In genomic region chr9:136447173-136447778, GRCh38 we compare ENCODE assay signal across 17 cellular contexts. TPM values are rescaled to one million over a fixed set of nuclear protein-coding genes. Genes with fewer than 3 reads are reported as not detected.
A peak's percentile ranks its signal among the peaks of the same experiment; 100 is the strongest.
DNase-seq lines count a peak whose midpoint lies in the region; ATAC-seq and TF ChIP-seq lines count a peak whose summit lies in the region.
"Had no signal": no experiment of that assay in that cellular context is flagged by ENCODE, and none has a peak within 500 bp of the region (broad histone marks: within the 10 kb centered on the region; RNA-seq: fewer than 3 reads in every experiment).

No MANE protein-coding gene starts in this region.

- H3K79me2 ChIP-seq in mammary epithelial cell (ENCODE audit: insufficient read depth, low read length) = no peaks in the 10 kb centered on the region

- H3K4me3 Mint-ChIP-seq in T-helper 17 cell = no peak overlapping the region
- H3K4me3 Mint-ChIP-seq in endodermal cell = no peak overlapping the region
- H3K4me3 Mint-ChIP-seq in stimulated activated naive B cell treated with anti-CD40 and anti-IgM and Interleukin-4, amounts not matched to agents 10 μg/mL and 1 μg/mL and 100 μg/mL, for 72 hours = no peak overlapping the region

- H3K27ac ChIP-seq in mammary epithelial cell (ENCODE audit: insufficient read depth, low read depth, low read length) = no peak overlapping the region
- H3K27ac ChIP-seq in breast epithelium = no peak overlapping the region
- no peak overlapping the region for H3K27ac ChIP-seq in endodermal cell (ENCODE audit: low read depth, low read length)
- H3K27ac ChIP-seq: SJCRH30 had no signal

- H3K27me3 ChIP-seq in mammary epithelial cell (ENCODE audit: insufficient read depth, low read length) (no peaks in the 10 kb centered on the region), breast epithelium (no peaks in the 10 kb centered on the region), endodermal cell (ENCODE audit: control insufficient read depth, insufficient read depth, low read length, poor library complexity, severe bottlenecking) (no peaks in the 10 kb centered on the region)
- H3K27me3 ChIP-seq: SJCRH30 had no signal

- BruUV-seq in mammary epithelial cell (replicated peaks; lab: Mats Ljungman, UMichigan) = TSS peak; percentile 37

- H3K27me3 Mint-ChIP-seq in T-helper 17 cell = no peaks in the 10 kb centered on the region
- H3K27me3 Mint-ChIP-seq in endodermal cell (ENCODE audit: insufficient read depth) = no peaks in the 10 kb centered on the region
- H3K27me3 Mint-ChIP-seq in stimulated activated naive B cell treated with anti-CD40 and anti-IgM and Interleukin-4, amounts not matched to agents 10 μg/mL and 1 μg/mL and 100 μg/mL, for 72 hours = no peaks in the 10 kb centered on the region

- H3K9me3 ChIP-seq in mammary epithelial cell (replicated peaks; ENCODE audit: insufficient read depth, low read length) (no peaks in the 10 kb centered on the region), breast epithelium (no peaks in the 10 kb centered on the region), T-helper 17 cell (ENCODE audit: control insufficient read depth, low read length, poor library complexity, severe bottlenecking) (no peaks in the 10 kb centered on the region), endodermal cell (ENCODE audit: control insufficient read depth, low read length) (no peaks in the 10 kb centered on the region)
- H3K9me3 ChIP-seq: SJCRH30 had no signal

- no peaks in the 10 kb centered on the region for H3K9me3 Mint-ChIP-seq in endodermal cell
- no peaks in the 10 kb centered on the region for H3K9me3 Mint-ChIP-seq in stimulated activated naive B cell treated with anti-CD40 and anti-IgM and Interleukin-4, amounts not matched to agents 10 μg/mL and 1 μg/mL and 100 μg/mL, for 72 hours

- no peak overlapping the region for H3K9ac ChIP-seq in mammary epithelial cell (ENCODE audit: insufficient read depth, low read length)
- H3K9ac ChIP-seq in endodermal cell (ENCODE audit: extremely low read depth, low read length, poor library complexity, severe bottlenecking) = no peak overlapping the region

- H3K4me3 ChIP-seq in mammary epithelial cell (replicated peaks in 1 of 3; ENCODE audit: insufficient read depth in 1 of 3, low read depth in 2 of 3, low read length in 3 of 3) = no peak overlapping the region
- no peak overlapping the region for H3K4me3 ChIP-seq in breast epithelium
- H3K4me3 ChIP-seq in endodermal cell (ENCODE audit: low read length) = no peak overlapping the region
- H3K4me3 ChIP-seq: SJCRH30 had no signal

- in situ Hi-C loops in mammary epithelial cell (cut with MboI; ENCODE audit: low sequenced_read_pairs in 2 of 2) = no loop called here

- no peak overlapping the region for H2AFZ ChIP-seq in mammary epithelial cell (ENCODE audit: low read depth, low read length)

- dilution Hi-C loops in mammary epithelial cell (cut with HindIII; ENCODE audit: low sequenced_read_pairs) = loop anchor here (5.0 kb wide), 3 partner anchors 40 to 195 kb away; no protein-coding TSS in a partner anchor

- DNase-seq in mammary epithelial cell (no peak), breast epithelium (ENCODE audit: low spot score in 2 of 2) (no peak), T-helper 17 cell (no peak), endodermal cell (no peak), NCI-H1417 (lab: John Stamatoyannopoulos, UW) (no peak)
- DNase-seq in stimulated activated naive B cell treated with anti-CD40 and anti-IgM and Interleukin-4, amounts not matched to agents 10 μg/mL and 1 μg/mL and 100 μg/mL, for 72 hours = no peak
- DNase-seq: DMS79, KG1, NCI-H1092 treated with DMSO at 0.1 percent for 48 hours, NCI-H146, NCI-H2029, NCI-H226, NCI-H510A treated with DMSO at 0.1 percent for 48 hours, NCI-H748 treated with DMSO at 0.1 percent for 48 hours, SJCRH30 had no signal

- ATAC-seq in T-helper 17 cell = no peak
- ATAC-seq in stimulated activated naive B cell treated with anti-CD40 and anti-IgM and Interleukin-4, amounts not matched to agents 10 μg/mL and 1 μg/mL and 100 μg/mL, for 72 hours (replicated peaks) = no peak
- no peak for ATAC-seq in HG02970 (IDR thresholded peaks at IDR 0.05; ENCODE audit: low FRiP score, unreplicated experiment)
- ATAC-seq in HG03280 (IDR thresholded peaks at IDR 0.05; ENCODE audit: unreplicated experiment) = no peak

- H3K4me1 ChIP-seq in mammary epithelial cell (ENCODE audit: insufficient read depth, low read length) (no peaks in the 10 kb centered on the region), breast epithelium (no peaks in the 10 kb centered on the region), endodermal cell (ENCODE audit: control insufficient read depth, insufficient read depth, low read length) (no peaks in the 10 kb centered on the region)

- H4K20me1 ChIP-seq in mammary epithelial cell (ENCODE audit: insufficient read depth, low read length) = no peaks in the 10 kb centered on the region

- H3K4me1 Mint-ChIP-seq in T-helper 17 cell (peaks cover 7% of the 10 kb centered on the region), endodermal cell (no peaks in the 10 kb centered on the region)
- H3K4me1 Mint-ChIP-seq in stimulated activated naive B cell treated with anti-CD40 and anti-IgM and Interleukin-4, amounts not matched to agents 10 μg/mL and 1 μg/mL and 100 μg/mL, for 72 hours = peaks cover 0 to under 1% of the 10 kb centered on the region in 2 donors

- 92% methylated on average over 22 of the region's 27 CpGs for WGBS in mammary epithelial cell (ENCODE audit: low coverage, missing lambda C conversion rate)
- 96 to 99% methylated on average over 23 to 27 of the region's 27 CpGs for WGBS in endodermal cell (ENCODE audit: insufficient coverage in 1 of 2, insufficient read length in 1 of 2), 2 experiments

- intact Hi-C loops in mammary epithelial cell (cut with micrococcal nuclease) = no loop called here
- intact Hi-C loops in breast epithelium (cut with DNase I; ENCODE audit: low total_unique reads) = no loop called here

- H3K36me3 ChIP-seq in mammary epithelial cell (ENCODE audit: insufficient read depth, low read length) = peaks cover 47% of the 10 kb centered on the region
- peaks cover 23% of the 10 kb centered on the region for H3K36me3 ChIP-seq in breast epithelium
- H3K36me3 ChIP-seq in endodermal cell (ENCODE audit: control insufficient read depth, insufficient read depth, low read length) = peaks cover 82% of the 10 kb centered on the region

- no peak for TF ChIP-seq CTCF in mammary epithelial cell (conservative IDR thresholded peaks at IDR 0.05 in 1 of 2, IDR thresholded peaks at IDR 0.05 in 1 of 2; ENCODE audit: extremely low read depth in 1 of 2, insufficient read depth in 1 of 2, low read depth in 1 of 2, low read length in 2 of 2)
- TF ChIP-seq CTCF in breast epithelium (IDR thresholded peaks at IDR 0.05) = no peak
- TF ChIP-seq CTCF in endodermal cell (conservative IDR thresholded peaks at IDR 0.05) = no peak

- no peak for TF ChIP-seq POLR2A in breast epithelium (IDR thresholded peaks at IDR 0.05)

- peak overlapping the region; percentile 21 for H3K27ac Mint-ChIP-seq in T-helper 17 cell
- H3K27ac Mint-ChIP-seq in endodermal cell = peak overlapping the region; percentile 49
- peak overlapping the region; percentile 3 for H3K27ac Mint-ChIP-seq in stimulated activated naive B cell treated with anti-CD40 and anti-IgM and Interleukin-4, amounts not matched to agents 10 μg/mL and 1 μg/mL and 100 μg/mL, for 72 hours

- H3K4me2 ChIP-seq in mammary epithelial cell (ENCODE audit: insufficient read depth, low read depth, low read length) = no peak overlapping the region

- H3K36me3 Mint-ChIP-seq in T-helper 17 cell (ENCODE audit: low read depth) = peaks cover 2% of the 10 kb centered on the region
- peaks cover 78% of the 10 kb centered on the region for H3K36me3 Mint-ChIP-seq in endodermal cell (ENCODE audit: low read depth)
- H3K36me3 Mint-ChIP-seq in stimulated activated naive B cell treated with anti-CD40 and anti-IgM and Interleukin-4, amounts not matched to agents 10 μg/mL and 1 μg/mL and 100 μg/mL, for 72 hours = peaks cover 51 to 74% of the 10 kb centered on the region in 2 donors

- CTCF ChIA-PET in mammary epithelial cell (lab: Charles Lee; ENCODE audit: low non-redundant PET) = interaction anchor here (0.5 kb wide), 1 partner anchor 588 kb away, joined by 3 read pairs; no protein-coding TSS in a partner anchor

RNA-seq across cellular contexts. Expression of gene INPP5E, which starts 7.6 kb away (rescaled TPM):
- 10 to 100 TPM in 1 of 2 donors, 1 to 10 TPM in 1; 7.8 to 15.9 TPM for total RNA-seq in mammary epithelial cell
- polyA plus RNA-seq in mammary epithelial cell = 6.6 TPM
- 8.7 TPM for polyA minus RNA-seq in mammary epithelial cell
- 1 to 10 TPM; 6.2 to 8.5 (median 8.2) TPM for total RNA-seq in breast epithelium
- total RNA-seq in T-helper 17 cell = 10 to 100 TPM; 26.0 to 32.7 TPM
- total RNA-seq in endodermal cell = 10 to 100 TPM; 30.8 to 34.7 TPM
- 22.6 TPM for polyA plus RNA-seq in endodermal cell (2013, experiment 1 of 2)
- polyA plus RNA-seq in endodermal cell (2013, experiment 2 of 2) = 19.3 TPM

RNA-seq across cellular contexts. Expression of gene SEC16A, which starts 35.6 kb away (rescaled TPM):
- total RNA-seq in mammary epithelial cell (100 to 1,000 TPM in 1 of 2 donors, 10 to 100 TPM in 1; 66.0 to 106 TPM), breast epithelium (10 to 100 TPM; 41.9 to 55.1 (median 42.9) TPM), T-helper 17 cell (10 to 100 TPM; 71.7 to 74.7 TPM), endodermal cell (10 to 100 TPM; 54.6 to 60.7 TPM)
- 23.9 TPM for polyA plus RNA-seq in mammary epithelial cell
- polyA minus RNA-seq in mammary epithelial cell = 125 TPM
- 43.1 TPM for polyA plus RNA-seq in endodermal cell (2013, experiment 1 of 2)
- polyA plus RNA-seq in endodermal cell (2013, experiment 2 of 2) = 41.4 TPM

RNA-seq across cellular contexts. Expression of gene PMPCA, which starts 36.8 kb away (rescaled TPM):
- total RNA-seq in mammary epithelial cell (10 to 100 TPM; 41.7 to 68.8 TPM), breast epithelium (10 to 100 TPM; 31.4 to 37.0 (median 35.1) TPM), T-helper 17 cell (10 to 100 TPM; 62.2 to 80.3 TPM), endodermal cell (10 to 100 TPM; 82.7 to 85.4 TPM)
- polyA plus RNA-seq in mammary epithelial cell = 69.4 TPM
- 47.2 TPM for polyA minus RNA-seq in mammary epithelial cell
- polyA plus RNA-seq in endodermal cell (2013, experiment 1 of 2) = 58.6 TPM
- 51.4 TPM for polyA plus RNA-seq in endodermal cell (2013, experiment 2 of 2)

RNA-seq across cellular contexts. Expression of gene ENTR1, which starts 36.9 kb away (rescaled TPM):
- 10 to 100 TPM; 28.5 to 62.0 TPM for total RNA-seq in mammary epithelial cell
- 37.1 TPM for polyA plus RNA-seq in mammary epithelial cell
- 38.7 TPM for polyA minus RNA-seq in mammary epithelial cell
- 10 to 100 TPM; 23.7 to 54.4 (median 36.0) TPM for total RNA-seq in breast epithelium
- total RNA-seq in T-helper 17 cell = 10 to 100 TPM; 46.5 to 51.8 TPM
- total RNA-seq in endodermal cell = 10 to 100 TPM; 76.6 to 83.1 TPM
- 62.8 TPM for polyA plus RNA-seq in endodermal cell (2013, experiment 1 of 2)
- polyA plus RNA-seq in endodermal cell (2013, experiment 2 of 2) = 58.4 TPM

RNA-seq across cellular contexts. Expression of gene SNAPC4, which starts 47.3 kb away (rescaled TPM):
- total RNA-seq in mammary epithelial cell (1 to 10 TPM; 7.0 to 9.2 TPM), breast epithelium (1 to 10 TPM; 4.6 to 7.5 (median 6.7) TPM), T-helper 17 cell (10 to 100 TPM; 10.6 to 11.0 TPM), endodermal cell (10 to 100 TPM; 18.0 to 18.7 TPM)
- 2.9 TPM for polyA plus RNA-seq in mammary epithelial cell
- 0.52 TPM for polyA minus RNA-seq in mammary epithelial cell
- polyA plus RNA-seq in endodermal cell (2013, experiment 1 of 2) = 14.5 TPM
- 13.5 TPM for polyA plus RNA-seq in endodermal cell (2013, experiment 2 of 2)
